24 cellular contexts compared by ENCODE assay signal in the genomic region with DNA sequence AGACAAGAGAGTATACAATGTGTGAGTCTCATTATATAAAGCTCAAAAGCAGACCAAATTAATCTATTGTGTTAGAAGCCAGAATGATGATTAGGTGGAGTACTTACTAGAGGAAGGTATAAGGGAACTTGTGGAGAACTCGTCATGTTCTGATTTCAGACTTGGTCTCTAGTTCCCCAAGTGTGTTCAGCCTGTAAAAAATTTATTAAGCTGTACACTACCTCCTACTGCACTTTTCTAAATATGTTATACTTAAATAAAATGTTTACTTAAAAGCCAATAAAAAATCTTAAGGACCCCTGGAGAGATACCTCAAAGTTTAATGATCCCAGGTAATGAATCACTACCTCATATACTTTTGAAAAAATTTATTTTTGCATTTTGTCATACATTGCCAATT.
A peak's percentile ranks its signal among the peaks of the same experiment; 100 is the strongest.
DNase-seq lines count a peak whose midpoint lies in the region; ATAC-seq, FAIRE-seq and TF ChIP-seq lines count a peak whose summit lies in the region.
"Had no signal": no experiment of that assay in that cellular context is flagged by ENCODE, and none has a peak within 500 bp of the region (broad histone marks: within the 10 kb centered on the region; RNA-seq: fewer than 3 reads in every experiment).

No MANE protein-coding gene starts in this region.

- H3K4me1 ChIP-seq in A549 (no peaks in the 10 kb centered on the region), PC-3 (ENCODE audit: insufficient read depth, low read length) (peaks cover 18% of the 10 kb centered on the region)
- H3K4me1 ChIP-seq: BE2C, BLaER1 had no signal

- no peak for TF ChIP-seq RAD21 in A549 (conservative IDR thresholded peaks at IDR 0.05 in 1 of 2, IDR thresholded peaks at IDR 0.05 in 1 of 2)

- ATAC-seq in A549 (no peak), PC-3 (peak; percentile 94)

- BruUV-seq in PC-3 (replicated peaks; lab: Mats Ljungman, UMichigan): no TSS peak

- TF ChIP-seq CTCF in A549 (IDR thresholded peaks at IDR 0.05) (no peak), PC-3 (conservative IDR thresholded peaks at IDR 0.05; ENCODE audit: low read depth, low read length) (no peak), WERI-Rb-1 (IDR thresholded peaks at IDR 0.05; ENCODE audit: low read depth, low read length) (no peak), dorsolateral prefrontal cortex (IDR thresholded peaks at IDR 0.05 in 54 of 56, conservative IDR thresholded peaks at IDR 0.05 in 2 of 56; ENCODE audit: low read depth in 1 of 56, partially characterized antibody in 56 of 56) (no peak)

- H3K9me2 ChIP-seq in PC-3 (replicated peaks; ENCODE audit: low read length): 0 out of 2 replicates have a peak, but pooled peaks cover 3% of the 10 kb centered on the region

- H3K27ac ChIP-seq in A549 (no peak overlapping the region), PC-3 (ENCODE audit: low read length) (peak overlapping the region; percentile 63), WERI-Rb-1 (no peak overlapping the region), dorsolateral prefrontal cortex (no peak overlapping the region)
- H3K27ac ChIP-seq: 22Rv1, BLaER1 had no signal

- no peak overlapping the region for H3K9ac ChIP-seq in PC-3 (ENCODE audit: low read length)
- H3K9ac ChIP-seq: BLaER1 had no signal

- FAIRE-seq in A549 (lab: Jason Lieb, UNC): peak; percentile 28
- FAIRE-seq: G401.6, GM12891, GM19239 had no signal

- intact Hi-C loops in PC-3 (cut with micrococcal nuclease): loop anchor here (1.0 to 10.0 kb wide), 4 partner anchors 78 to 356 kb away; no protein-coding TSS in a partner anchor
- intact Hi-C loops in dorsolateral prefrontal cortex (cut with DNase I): no loop called here

- TF ChIP-seq POLR2A in A549 (IDR thresholded peaks at IDR 0.05; ENCODE audit: low read length): no peak

- H3K4me3 ChIP-seq in A549 (no peak overlapping the region), PC-3 (ENCODE audit: low read length) (no peak overlapping the region), WERI-Rb-1 (ENCODE audit: low read depth, low read length) (no peak overlapping the region), dorsolateral prefrontal cortex (no peak overlapping the region)
- H3K4me3 ChIP-seq: BLaER1 had no signal

- no peaks in the 10 kb centered on the region for H3K79me2 ChIP-seq in PC-3 (ENCODE audit: low read length)

- no peaks in the 10 kb centered on the region for H3K9me3 ChIP-seq in A549
- no peaks in the 10 kb centered on the region for H3K9me3 ChIP-seq in PC-3 (ENCODE audit: low read length)
- H3K9me3 ChIP-seq in WERI-Rb-1 (ENCODE audit: severe bottlenecking): no peaks in the 10 kb centered on the region
- H3K9me3 ChIP-seq: BE2C, BLaER1 had no signal

- POLR2A ChIA-PET in A549 (lab: Yijun Ruan, JAX) (no interaction called here), PC-3 (lab: Charles Lee; ENCODE audit: unreplicated experiment) (interaction anchor here (0.6 kb wide), 2 partner anchors 10 to 402 kb away, joined by 3 read pairs; no protein-coding TSS in a partner anchor)

- H3K27me3 ChIP-seq in PC-3 (ENCODE audit: low read length) (no peaks in the 10 kb centered on the region), WERI-Rb-1 (ENCODE audit: insufficient read depth, low read depth, severe bottlenecking) (no peaks in the 10 kb centered on the region), dorsolateral prefrontal cortex (peaks cover 0 to 3% (median 0%) of the 10 kb centered on the region in 45 donors)
- H3K27me3 ChIP-seq: BE2C, BLaER1 had no signal

- 65% methylated on average over 1 of the region's 1 CpG for WGBS in A549 (ENCODE audit: missing lambda C conversion rate)

- H2AFZ ChIP-seq in PC-3 (ENCODE audit: low read length): no peak overlapping the region

- no peak for TF ChIP-seq EP300 in A549 (IDR thresholded peaks at IDR 0.05)

- no peaks in the 10 kb centered on the region for H4K20me1 ChIP-seq in PC-3 (ENCODE audit: low read length)
- H4K20me1 ChIP-seq: BLaER1 had no signal

- DNase-seq in A549 (ENCODE audit: low read depth in 1 of 2, low spot score in 1 of 2): no peak
- DNase-seq in LoVo (ENCODE audit: low spot score): peak; percentile 39
- DNase-seq in PC-3: peak; percentile 65
- no peak for DNase-seq in activated CD4-positive, alpha-beta T cell treated with anti-CD3 and anti-CD28 coated beads for 1 hour
- no peak for DNase-seq in WERI-Rb-1
- no peak for DNase-seq in dorsolateral prefrontal cortex
- DNase-seq: ACHN; BE2C; C1 segment of cervical spinal cord; CD4-positive, alpha-beta memory T cell; CD4-positive, CD25-positive, alpha-beta regulatory T cell; CD8-positive, alpha-beta memory T cell; COR-L47; DMS 273 treated with DMSO at 0.1 percent for 48 hours; DMS153; DMS53; DMS79; DND-41; GF-D8 had no signal

- no peak overlapping the region for H3K4me2 ChIP-seq in A549
- no peak overlapping the region for H3K4me2 ChIP-seq in PC-3 (ENCODE audit: low read length)
- H3K4me2 ChIP-seq: BLaER1 had no signal

- no peaks in the 10 kb centered on the region for H3F3A ChIP-seq in PC-3 (ENCODE audit: low read length, unreplicated experiment)

- H3K36me3 ChIP-seq in PC-3 (ENCODE audit: low read depth, low read length): no peaks in the 10 kb centered on the region
- no peaks in the 10 kb centered on the region for H3K36me3 ChIP-seq in WERI-Rb-1
- H3K36me3 ChIP-seq: BE2C, BLaER1 had no signal

- CTCF ChIA-PET in A549 (lab: Yijun Ruan, JAX): interaction anchor here (0.6 to 1.0 kb wide), 3 partner anchors 11 to 130 kb away, joined by 3 to 4 read pairs (median 3); no protein-coding TSS in a partner anchor
- CTCF ChIA-PET in PC-3 (lab: Charles Lee): interaction anchor here (1.6 kb wide), 1 partner anchor 85 kb away, joined by 6 read pairs; no protein-coding TSS in a partner anchor

TF ChIP-seq in A549, 52 proteins besides CTCF, POLR2A, EP300 and RAD21:
- TF ChIP-seq PHF8 (IDR thresholded peaks at IDR 0.05; ENCODE audit: borderline replicate concordance, low read depth) (no peak), CEBPB (IDR thresholded peaks at IDR 0.05) (no peak), CHD4 (IDR thresholded peaks at IDR 0.05; ENCODE audit: borderline replicate concordance) (no peak), CBX2 (IDR thresholded peaks at IDR 0.05; ENCODE audit: borderline replicate concordance, low read depth) (no peak), GATA3 (IDR thresholded peaks at IDR 0.05; ENCODE audit: borderline replicate concordance) (no peak), JUNB (IDR thresholded peaks at IDR 0.05) (no peak), REST (IDR thresholded peaks at IDR 0.05) (no peak), ESRRA (IDR thresholded peaks at IDR 0.05; ENCODE audit: borderline replicate concordance, low read length) (no peak), FOSB (CRISPR knock-in tag; IDR thresholded peaks at IDR 0.05) (no peak), CBX8 (IDR thresholded peaks at IDR 0.05) (no peak), NR3C1 (IDR thresholded peaks at IDR 0.05) (no peak), TP53 (CRISPR knock-in tag; IDR thresholded peaks at IDR 0.05) (no peak), HOXB5 (CRISPR knock-in tag; IDR thresholded peaks at IDR 0.05) (no peak), ZSCAN20 (CRISPR knock-in tag; IDR thresholded peaks at IDR 0.05) (no peak), RNF2 (IDR thresholded peaks at IDR 0.05; ENCODE audit: borderline replicate concordance, low read depth) (no peak), SREBF2 (IDR thresholded peaks at IDR 0.05) (no peak)
- TF ChIP-seq, protein P1, sequence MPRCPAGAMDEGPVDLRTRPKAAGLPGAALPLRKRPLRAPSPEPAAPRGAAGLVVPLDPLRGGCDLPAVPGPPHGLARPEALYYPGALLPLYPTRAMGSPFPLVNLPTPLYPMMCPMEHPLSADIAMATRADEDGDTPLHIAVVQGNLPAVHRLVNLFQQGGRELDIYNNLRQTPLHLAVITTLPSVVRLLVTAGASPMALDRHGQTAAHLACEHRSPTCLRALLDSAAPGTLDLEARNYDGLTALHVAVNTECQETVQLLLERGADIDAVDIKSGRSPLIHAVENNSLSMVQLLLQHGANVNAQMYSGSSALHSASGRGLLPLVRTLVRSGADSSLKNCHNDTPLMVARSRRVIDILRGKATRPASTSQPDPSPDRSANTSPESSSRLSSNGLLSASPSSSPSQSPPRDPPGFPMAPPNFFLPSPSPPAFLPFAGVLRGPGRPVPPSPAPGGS (IDR thresholded peaks at IDR 0.05): no peak

Comparison
In these comparisons a context has a peak if more than half of its experiments do, and no peak if none do; other contexts are left out.
1. DNase-seq: peak in LoVo (single experiment) and PC-3 (single experiment); none in A549 (0 of 2), activated CD4-positive, alpha-beta T cell treated with anti-CD3 and anti-CD28 coated beads for 1 hour (single experiment), WERI-Rb-1 (single experiment) and dorsolateral prefrontal cortex (0 of 10).